1 cellular context compared by ENCODE assay signal in genomic region chr4:41285202-41285876, GRCh38.
TF ChIP-seq lines count a peak whose summit lies in the region.

No MANE protein-coding gene starts in this region.

TF ChIP-seq in IMR-90, 13 proteins besides CTCF, POLR2A, EP300 and RAD21 (continued from another document):
- TF ChIP-seq FOS (IDR thresholded peaks at IDR 0.05; ENCODE audit: low read depth, low read length) (no peak), ELK1 (IDR thresholded peaks at IDR 0.05; ENCODE audit: borderline replicate concordance, low read depth, low read length) (no peak), CEBPB (IDR thresholded peaks at IDR 0.05; ENCODE audit: low read depth, low read length) (no peak), SMC3 (IDR thresholded peaks at IDR 0.05; ENCODE audit: low read depth, low read length) (no peak), MAZ (IDR thresholded peaks at IDR 0.05; ENCODE audit: borderline replicate concordance, low read depth, low read length) (no peak), CHD1 (IDR thresholded peaks at IDR 0.05; ENCODE audit: low read depth, low read length) (no peak), NFE2L2 (IDR thresholded peaks at IDR 0.05; ENCODE audit: low read depth, low read length) (no peak)
